ENCODE assay signal across 28 cellular contexts in genomic region chr12:82937151-82937550, GRCh38.
"Had no signal": no experiment of that assay in that cellular context is flagged by ENCODE, and none has a peak within 500 bp of the region (broad histone marks: within the 10 kb centered on the region; RNA-seq: fewer than 3 reads in every experiment).

No MANE protein-coding gene starts in this region.

- H3K27me3 ChIP-seq: adrenal gland, ascending aorta, esophagus muscularis mucosa, neutrophil, ovary had no signal

- H3K27ac ChIP-seq: adrenal gland, ascending aorta, esophagus muscularis mucosa, neutrophil, ovary, skin epidermis, thoracic aorta had no signal

- H3K4me3 ChIP-seq: adrenal gland, ascending aorta, esophagus muscularis mucosa, ovary, skin epidermis, thoracic aorta had no signal

- H3K9me3 ChIP-seq: adrenal gland, ascending aorta, esophagus muscularis mucosa, neutrophil, ovary, thoracic aorta had no signal

- H3K4me1 ChIP-seq: adrenal gland, ascending aorta, esophagus muscularis mucosa had no signal

- H3K36me3 ChIP-seq: adrenal gland, ascending aorta, esophagus muscularis mucosa, neutrophil, ovary, thoracic aorta had no signal

- ATAC-seq: activated CD4-positive, alpha-beta T cell treated with anti-CD3 and anti-CD28 coated beads for 36 hours; activated CD8-positive, alpha-beta memory T cell treated with anti-CD3 and anti-CD28 coated beads, Interleukin-2, amount 10 ng/mL, durations not matched to agents 7 days and 5 days; activated CD8-positive, alpha-beta T cell treated with anti-CD3 and anti-CD28 coated beads, Interleukin-2, amount 10 ng/mL, durations not matched to agents 7 days and 5 days; activated T-cell treated with anti-CD3 and anti-CD28 coated beads, Interleukin-2, amount 50 U/mL, for 72 hours; left cardiac atrium; left ventricle myocardium superior; sciatic nerve; stimulated activated effector memory CD8-positive, alpha-beta T cell treated with anti-CD3 and anti-CD28 coated beads, Interleukin-12 subunit alpha, Interleukin-12 subunit beta, amount 100 ng/mL, for 72 hours had no signal

- DNase-seq: activated CD4-positive, alpha-beta T cell treated with anti-CD3 and anti-CD28 coated beads for 36 hours; activated CD4-positive, CD25-positive, alpha-beta regulatory T cell; activated CD8-positive, alpha-beta memory T cell treated with anti-CD3 and anti-CD28 coated beads, Interleukin-2, amount 10 ng/mL, durations not matched to agents 7 days and 5 days; activated CD8-positive, alpha-beta T cell treated with anti-CD3 and anti-CD28 coated beads, Interleukin-2, amount 10 ng/mL, durations not matched to agents 7 days and 5 days; activated naive CD4-positive, alpha-beta T cell treated with Interleukin-2 at 50 U/mL for 16 hours; activated T-cell treated with anti-CD3 and anti-CD28 coated beads, Interleukin-2, amount 50 U/mL, for 72 hours; adrenal gland; central memory CD4-positive, alpha-beta T cell; dermis blood vessel endothelial cell; effector CD4-positive, alpha-beta T cell; left cardiac atrium; left ventricle myocardium superior; naive B cell; nephron progenitor cell; ovary; retina; stimulated activated CD4-positive, alpha-beta T cell treated with anti-CD3 and anti-CD28 coated beads, Interleukin-4, amount 100 ng/mL, for 24 hours; T-helper 1 cell had no signal

- FAIRE-seq: frontal cortex, keratinocyte, urothelium cell line had no signal
